Comparison of ENCODE assay signal across 1 cellular context in the genomic region with DNA sequence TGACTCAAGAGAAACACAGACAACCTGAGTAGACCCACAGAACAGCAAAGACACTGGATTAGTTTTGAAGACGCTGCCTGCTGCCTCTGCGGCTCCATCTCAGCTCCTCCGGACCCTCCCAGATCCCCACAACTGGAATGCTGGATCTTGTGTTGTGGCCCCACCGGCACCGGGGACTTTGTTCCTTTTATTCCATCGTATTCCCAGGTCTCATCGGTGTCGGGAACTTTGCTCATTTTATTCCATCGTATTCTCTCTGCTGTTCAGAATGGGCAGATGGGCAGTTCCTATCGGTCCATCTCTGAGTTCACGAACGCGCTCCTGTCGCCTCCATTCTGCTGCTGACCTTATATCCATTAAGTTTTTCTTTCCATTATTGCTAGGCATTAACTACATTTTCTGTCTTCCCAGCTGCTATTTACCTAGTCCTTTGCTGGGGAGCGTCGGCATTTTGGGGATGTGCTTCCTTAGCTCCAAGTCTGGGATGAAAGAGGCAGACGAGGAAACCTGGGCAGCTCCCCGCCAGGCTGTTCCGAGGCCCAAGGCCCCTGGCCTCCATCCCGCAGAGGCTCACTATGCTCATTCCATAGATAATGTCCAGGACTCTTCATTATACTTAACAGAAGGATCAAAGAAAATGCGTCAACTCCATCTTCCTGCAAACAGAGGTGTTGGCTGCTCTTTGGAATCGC.
TF ChIP-seq lines count a peak whose summit lies in the region.

No MANE protein-coding gene starts in this region.

TF ChIP-seq in GM23338, 12 proteins besides CTCF, POLR2A, EP300 and RAD21 (continued from another document):
- TF ChIP-seq, protein P1, sequence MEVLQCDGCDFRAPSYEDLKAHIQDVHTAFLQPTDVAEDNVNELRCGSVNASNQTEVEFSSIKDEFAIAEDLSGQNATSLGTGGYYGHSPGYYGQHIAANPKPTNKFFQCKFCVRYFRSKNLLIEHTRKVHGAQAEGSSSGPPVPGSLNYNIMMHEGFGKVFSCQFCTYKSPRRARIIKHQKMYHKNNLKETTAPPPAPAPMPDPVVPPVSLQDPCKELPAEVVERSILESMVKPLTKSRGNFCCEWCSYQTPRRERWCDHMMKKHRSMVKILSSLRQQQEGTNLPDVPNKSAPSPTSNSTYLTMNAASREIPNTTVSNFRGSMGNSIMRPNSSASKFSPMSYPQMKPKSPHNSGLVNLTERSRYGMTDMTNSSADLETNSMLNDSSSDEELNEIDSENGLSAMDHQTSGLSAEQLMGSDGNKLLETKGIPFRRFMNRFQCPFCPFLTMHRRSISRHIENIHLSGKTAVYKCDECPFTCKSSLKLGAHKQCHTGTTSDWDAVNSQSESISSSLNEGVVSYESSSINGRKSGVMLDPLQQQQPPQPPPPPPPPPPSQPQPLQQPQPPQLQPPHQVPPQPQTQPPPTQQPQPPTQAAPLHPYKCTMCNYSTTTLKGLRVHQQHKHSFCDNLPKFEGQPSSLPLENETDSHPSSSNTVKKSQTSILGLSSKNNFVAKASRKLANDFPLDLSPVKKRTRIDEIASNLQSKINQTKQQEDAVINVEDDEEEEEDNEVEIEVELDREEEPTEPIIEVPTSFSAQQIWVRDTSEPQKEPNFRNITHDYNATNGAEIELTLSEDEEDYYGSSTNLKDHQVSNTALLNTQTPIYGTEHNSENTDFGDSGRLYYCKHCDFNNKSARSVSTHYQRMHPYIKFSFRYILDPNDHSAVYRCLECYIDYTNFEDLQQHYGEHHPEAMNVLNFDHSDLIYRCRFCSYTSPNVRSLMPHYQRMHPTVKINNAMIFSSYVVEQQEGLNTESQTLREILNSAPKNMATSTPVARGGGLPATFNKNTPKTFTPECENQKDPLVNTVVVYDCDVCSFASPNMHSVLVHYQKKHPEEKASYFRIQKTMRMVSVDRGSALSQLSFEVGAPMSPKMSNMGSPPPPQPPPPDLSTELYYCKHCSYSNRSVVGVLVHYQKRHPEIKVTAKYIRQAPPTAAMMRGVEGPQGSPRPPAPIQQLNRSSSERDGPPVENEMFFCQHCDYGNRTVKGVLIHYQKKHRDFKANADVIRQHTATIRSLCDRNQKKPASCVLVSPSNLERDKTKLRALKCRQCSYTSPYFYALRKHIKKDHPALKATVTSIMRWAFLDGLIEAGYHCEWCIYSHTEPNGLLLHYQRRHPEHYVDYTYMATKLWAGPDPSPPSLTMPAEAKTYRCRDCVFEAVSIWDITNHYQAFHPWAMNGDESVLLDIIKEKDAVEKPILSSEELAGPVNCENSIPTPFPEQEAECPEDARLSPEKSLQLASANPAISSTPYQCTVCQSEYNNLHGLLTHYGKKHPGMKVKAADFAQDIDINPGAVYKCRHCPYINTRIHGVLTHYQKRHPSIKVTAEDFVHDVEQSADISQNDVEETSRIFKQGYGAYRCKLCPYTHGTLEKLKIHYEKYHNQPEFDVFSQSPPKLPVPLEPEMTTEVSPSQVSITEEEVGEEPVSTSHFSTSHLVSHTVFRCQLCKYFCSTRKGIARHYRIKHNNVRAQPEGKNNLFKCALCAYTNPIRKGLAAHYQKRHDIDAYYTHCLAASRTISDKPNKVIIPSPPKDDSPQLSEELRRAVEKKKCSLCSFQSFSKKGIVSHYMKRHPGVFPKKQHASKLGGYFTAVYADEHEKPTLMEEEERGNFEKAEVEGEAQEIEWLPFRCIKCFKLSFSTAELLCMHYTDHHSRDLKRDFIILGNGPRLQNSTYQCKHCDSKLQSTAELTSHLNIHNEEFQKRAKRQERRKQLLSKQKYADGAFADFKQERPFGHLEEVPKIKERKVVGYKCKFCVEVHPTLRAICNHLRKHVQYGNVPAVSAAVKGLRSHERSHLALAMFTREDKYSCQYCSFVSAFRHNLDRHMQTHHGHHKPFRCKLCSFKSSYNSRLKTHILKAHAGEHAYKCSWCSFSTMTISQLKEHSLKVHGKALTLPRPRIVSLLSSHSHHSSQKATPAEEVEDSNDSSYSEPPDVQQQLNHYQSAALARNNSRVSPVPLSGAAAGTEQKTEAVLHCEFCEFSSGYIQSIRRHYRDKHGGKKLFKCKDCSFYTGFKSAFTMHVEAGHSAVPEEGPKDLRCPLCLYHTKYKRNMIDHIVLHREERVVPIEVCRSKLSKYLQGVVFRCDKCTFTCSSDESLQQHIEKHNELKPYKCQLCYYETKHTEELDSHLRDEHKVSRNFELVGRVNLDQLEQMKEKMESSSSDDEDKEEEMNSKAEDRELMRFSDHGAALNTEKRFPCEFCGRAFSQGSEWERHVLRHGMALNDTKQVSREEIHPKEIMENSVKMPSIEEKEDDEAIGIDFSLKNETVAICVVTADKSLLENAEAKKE (CRISPR knock-in tag; IDR thresholded peaks at IDR 0.05), result no peak
- TF ChIP-seq POLR2AphosphoS5 (IDR thresholded peaks at IDR 0.05; ENCODE audit: low read depth) (no peak), CREB1 (CRISPR knock-in tag; IDR thresholded peaks at IDR 0.05; ENCODE audit: low read depth) (no peak), NANOG (IDR thresholded peaks at IDR 0.05; ENCODE audit: borderline replicate concordance) (no peak), EZH2 (IDR thresholded peaks at IDR 0.05; ENCODE audit: low read depth, unreplicated experiment) (no peak), JUNB (IDR thresholded peaks at IDR 0.05; ENCODE audit: unreplicated experiment) (no peak), ZNF114 (CRISPR knock-in tag; IDR thresholded peaks at IDR 0.05) (no peak), EZH2phosphoT487 (IDR thresholded peaks at IDR 0.05; ENCODE audit: unreplicated experiment) (no peak)
TF ChIP-seq in GM23338: peak in this region for 0.
